ENCODE assay signal across 17 cellular contexts in the genomic region with DNA sequence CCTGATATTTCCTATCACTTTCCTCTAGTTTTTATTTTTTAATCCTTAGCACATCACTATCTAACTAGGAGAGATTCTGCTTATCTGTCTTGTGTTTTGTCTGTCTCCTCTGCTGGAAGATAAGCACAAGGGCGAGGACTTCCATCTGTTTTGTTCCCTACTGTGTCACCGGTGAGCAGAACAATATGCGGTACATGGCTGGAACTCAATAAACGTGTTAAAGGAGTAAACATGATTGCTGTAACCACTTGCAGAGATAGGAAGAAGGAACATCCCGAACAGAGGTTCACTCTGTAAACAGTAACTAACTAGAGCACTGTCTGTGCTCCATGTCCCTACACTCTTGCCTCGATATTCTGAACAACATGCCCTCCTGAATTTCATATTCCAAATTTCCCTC. TPM values are rescaled to one million over a fixed set of nuclear protein-coding genes. Genes with fewer than 3 reads are reported as not detected.
DNase-seq lines count a peak whose midpoint lies in the region; ATAC-seq, FAIRE-seq and TF ChIP-seq lines count a peak whose summit lies in the region.
"Had no signal": no experiment of that assay in that cellular context is flagged by ENCODE, and none has a peak within 500 bp of the region (broad histone marks: within the 10 kb centered on the region; RNA-seq: fewer than 3 reads in every experiment).

No MANE protein-coding gene starts in this region.

- peaks cover 51% of the 10 kb centered on the region for H3K4me1 Mint-ChIP-seq in brain

- intact Hi-C loops in left ventricle myocardium superior (cut with micrococcal nuclease) (no loop called here), left cardiac atrium (cut with DNase I) (loop anchor here (5.0 to 10.0 kb wide), 2 partner anchors 299 to 301 kb away; no protein-coding TSS in a partner anchor), uterus (cut with DNase I; ENCODE audit: low total_unique reads) (no loop called here)

- H3F3A ChIP-seq in GM23248 (ENCODE audit: insufficient read depth): no peaks in the 10 kb centered on the region

- peaks cover 98% of the 10 kb centered on the region for H3K79me2 ChIP-seq in keratinocyte (ENCODE audit: control insufficient read depth, insufficient read depth, low read length)
- no peaks in the 10 kb centered on the region for H3K79me2 ChIP-seq in GM23248 (ENCODE audit: insufficient read depth)

- peak overlapping the region in 3 of 5 experiments; percentile 11 to 98 (median 39) for H3K4me3 Mint-ChIP-seq in brain
- H3K4me3 Mint-ChIP-seq: GM23338 had no signal

- H3K27me3 ChIP-seq in keratinocyte (ENCODE audit: control insufficient read depth, extremely low read depth, insufficient read depth, low read length) (no peaks in the 10 kb centered on the region), uterus (no peaks in the 10 kb centered on the region), GM23248 (replicated peaks; ENCODE audit: insufficient read depth) (no peaks in the 10 kb centered on the region; the same call in 1 of the 2 replicates)

- peak; percentile 67 for FAIRE-seq in keratinocyte (lab: Jason Lieb, UNC)
- FAIRE-seq: K562 had no signal

- H3K9me3 ChIP-seq in keratinocyte (ENCODE audit: control insufficient read depth, low read depth, low read length) (no peaks in the 10 kb centered on the region), uterus (no peaks in the 10 kb centered on the region), GM23248 (ENCODE audit: low read depth) (no peaks in the 10 kb centered on the region)

- H3K4me1 ChIP-seq in keratinocyte (ENCODE audit: control insufficient read depth, extremely low read depth, insufficient read depth, low read length) (peaks cover 29% of the 10 kb centered on the region), uterus (no peaks in the 10 kb centered on the region), GM23248 (ENCODE audit: insufficient read depth) (no peaks in the 10 kb centered on the region)

- TF ChIP-seq CTCF in brain (conservative IDR thresholded peaks at IDR 0.05) (no peak), keratinocyte (optimal IDR thresholded peaks at IDR 0.05 in 1 of 3, IDR thresholded peaks at IDR 0.05 in 1 of 3, conservative IDR thresholded peaks at IDR 0.05 in 1 of 3; ENCODE audit: extremely low read depth in 1 of 3, insufficient read depth in 2 of 3, low read length in 3 of 3) (no peak), uterus (IDR thresholded peaks at IDR 0.05) (no peak)

- H4K20me1 ChIP-seq in keratinocyte (ENCODE audit: control insufficient read depth, extremely low read depth, insufficient read depth, low read length) (peaks cover 2% of the 10 kb centered on the region), GM23248 (ENCODE audit: insufficient read depth) (no peaks in the 10 kb centered on the region)

- H3K4me3 ChIP-seq in keratinocyte (ENCODE audit: control insufficient read depth in 2 of 3, extremely low read depth in 1 of 3, insufficient read depth in 2 of 3, low read depth in 1 of 3, low read length in 3 of 3): peak overlapping the region in 2 of 3 experiments; percentile 10 to 13
- H3K4me3 ChIP-seq in uterus: no peak overlapping the region
- no peak overlapping the region for H3K4me3 ChIP-seq in GM23248
- H3K4me3 ChIP-seq: GM23338, K562 had no signal

- H2AFZ ChIP-seq in keratinocyte (ENCODE audit: control insufficient read depth, low read length): no peak overlapping the region
- no peak overlapping the region for H2AFZ ChIP-seq in GM23248
- H2AFZ ChIP-seq: GM23338 had no signal

- H3K9ac ChIP-seq in keratinocyte (ENCODE audit: control insufficient read depth, extremely low read depth, insufficient read depth, low read length): peak overlapping the region; percentile 15
- no peak overlapping the region for H3K9ac ChIP-seq in GM23248

- H3K9me2 ChIP-seq in GM23248 (ENCODE audit: insufficient read depth): no peaks in the 10 kb centered on the region

- peak overlapping the region in 2 of 5 experiments; percentile 71 to 96 for H3K27ac Mint-ChIP-seq in brain
- H3K27ac Mint-ChIP-seq: GM23338 had no signal

- dilution Hi-C loops in keratinocyte (cut with MboI; ENCODE audit: extremely low pct_ligation_motif_present, low sequenced_read_pairs): no loop called here

- in situ Hi-C loops in GM23248 (cut with MboI): no loop called here

- peak; percentile 35 for ATAC-seq in left ventricle myocardium superior
- ATAC-seq in left cardiac atrium: no peak

- H3K4me2 ChIP-seq in keratinocyte (ENCODE audit: control insufficient read depth, extremely low read depth, insufficient read depth, low read depth, low read length) (peak overlapping the region; percentile 49), GM23248 (ENCODE audit: unreplicated experiment) (no peak overlapping the region)
- H3K4me2 ChIP-seq: GM23338 had no signal

- H3K27ac ChIP-seq in keratinocyte (ENCODE audit: control insufficient read depth, insufficient read depth, low read length) (no peak overlapping the region), uterus (peak overlapping the region; percentile 18 to 24), GM23248 (no peak overlapping the region)
- H3K27ac ChIP-seq: C4-2B had no signal

- DNase-seq in left ventricle myocardium superior (no peak), left cardiac atrium (no peak), keratinocyte (ENCODE audit: low read depth, low spot score) (no peak), uterus (peak in 1 of 2 donors; percentile 36), ureter (ENCODE audit: low spot score) (no peak), GM03348 (ENCODE audit: low spot score) (no peak), GM23248 (no peak)
- DNase-seq: MV-4-11; NCI-H187 treated with DMSO at 0.1 percent for 48 hours; NK-92 treated with Interleukin-12 subunit alpha and Interleukin-12 subunit beta, amount 100 ng/mL, for 24 hours; SHP77 treated with DMSO at 0.1 percent for 48 hours had no signal

- 4 to 16% methylated on average over 6 of the region's 6 CpGs for WGBS in GM23248 (ENCODE audit: low coverage in 1 of 2, low lambda C conversion rate in 2 of 2, missing lambda C conversion rate in 2 of 2), 2 experiments

- no peaks in the 10 kb centered on the region for H3K36me3 Mint-ChIP-seq in brain

- H3K27me3 Mint-ChIP-seq in brain: peaks cover 30% of the 10 kb centered on the region

- peaks cover 2% of the 10 kb centered on the region for H3K9me1 ChIP-seq in keratinocyte (ENCODE audit: control insufficient read depth, extremely low read depth, insufficient read depth, low read length)

- peaks cover 16 to 19% of the 10 kb centered on the region in 2 experiments for H3K36me3 ChIP-seq in keratinocyte (ENCODE audit: control insufficient read depth in 2 of 2, extremely low read depth in 1 of 2, insufficient read depth in 2 of 2, low read length in 2 of 2)
- H3K36me3 ChIP-seq in uterus: no peaks in the 10 kb centered on the region
- H3K36me3 ChIP-seq in GM23248 (ENCODE audit: low read depth): no peaks in the 10 kb centered on the region

- no peak for TF ChIP-seq POLR2A in uterus (IDR thresholded peaks at IDR 0.05)

- H3K9me3 Mint-ChIP-seq in brain: peaks cover 0 to 3% (median 0%) of the 10 kb centered on the region in 5 experiments
- H3K9me3 Mint-ChIP-seq: GM23338 had no signal

RNA-seq across cellular contexts. Expression of a gene that starts 5.2 kb away (rescaled TPM):
- total RNA-seq in left ventricle myocardium superior (0.94 TPM), left cardiac atrium (1 to 10 TPM; 1.9 to 7.6 TPM), uterus (10 to 100 TPM in 2 of 4 donors, 1 to 10 TPM in 2; 5.0 to 14.1 (median 10.1) TPM), ureter (9.8 TPM)
- polyA plus RNA-seq in brain (ENCODE audit: insufficient read depth, low read depth, low replicate concordance) (3.4 TPM), keratinocyte (2.0 to 3.7 TPM (median 3.3 TPM) in 3 replicates), GM23248 (2016; fragmentation: Nextera tagmentation; extraction: Ambion mirVana) (not detected in 2 replicates)
- 1.5 TPM for polyA plus RNA-seq in keratinocyte (2011; ENCODE audit: low read depth)
- polyA plus RNA-seq in keratinocyte (2011; cell fraction: cytosol; rRNA removed): 1.2 and 5.8 TPM in 2 replicates
- polyA plus RNA-seq in keratinocyte (2011; cell fraction: nucleus; rRNA removed): 4.0 and 5.2 TPM in 2 replicates
- polyA plus RNA-seq in keratinocyte (2012; ENCODE audit: low replicate concordance): 2.9 and 6.9 TPM in 2 replicates
- polyA minus RNA-seq in keratinocyte: 2.4 to 7.4 TPM (median 2.7 TPM) in 3 replicates
- 19.8 TPM for polyA minus RNA-seq in keratinocyte (2011; cell fraction: cytosol; rRNA and poly(A)+ RNA removed)
- 8.0 and 10.2 TPM in 2 replicates for polyA minus RNA-seq in keratinocyte (2011; cell fraction: nucleus; rRNA and poly(A)+ RNA removed)
- total RNA-seq in GM23248 (2014; rRNA removed; shearing (Covaris generic)): not detected in 2 replicates
- total RNA-seq: A673, OCI-LY7 had no signal
- polyA plus RNA-seq: K562 had no signal

Comparison
In these comparisons a context has a peak if more than half of its experiments do, and no peak if none do; other contexts are left out.
1. intact Hi-C loops: an anchor here in left cardiac atrium (5.0 to 10.0 kb wide); none called in left ventricle myocardium superior and uterus.
2. H3K27ac ChIP-seq: peak in uterus (2 of 2); none in keratinocyte (single experiment) and GM23248 (single experiment).
3. H3K4me3 ChIP-seq: peak in keratinocyte (2 of 3); none in uterus (0 of 2) and GM23248 (single experiment).